ENCODE assay signal across 1 cellular context in the genomic region with DNA sequence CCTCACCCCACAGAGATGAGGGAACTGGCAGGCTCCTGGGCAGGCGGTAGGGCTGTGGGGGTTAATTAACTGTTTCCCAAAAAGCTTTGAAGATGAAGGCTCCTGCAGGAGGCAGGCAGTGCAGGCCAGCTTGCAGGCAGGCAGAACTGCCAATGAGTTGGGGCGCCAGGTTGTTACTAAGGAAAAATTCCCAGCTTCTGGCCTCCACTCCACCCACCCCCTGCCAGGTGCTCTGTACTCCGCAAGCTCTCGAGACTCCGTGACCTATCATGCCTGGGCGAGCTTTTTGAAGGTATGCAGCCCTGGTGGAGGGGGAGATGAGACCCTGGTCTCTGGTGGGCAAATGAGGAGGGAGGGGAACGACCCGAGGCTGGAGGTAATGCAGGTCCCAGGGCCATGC.
TF ChIP-seq lines count a peak whose summit lies in the region.

No MANE protein-coding gene starts in this region.

TF ChIP-seq in IMR-90, 13 proteins besides CTCF, POLR2A, EP300 and RAD21:
- TF ChIP-seq, protein P1, sequence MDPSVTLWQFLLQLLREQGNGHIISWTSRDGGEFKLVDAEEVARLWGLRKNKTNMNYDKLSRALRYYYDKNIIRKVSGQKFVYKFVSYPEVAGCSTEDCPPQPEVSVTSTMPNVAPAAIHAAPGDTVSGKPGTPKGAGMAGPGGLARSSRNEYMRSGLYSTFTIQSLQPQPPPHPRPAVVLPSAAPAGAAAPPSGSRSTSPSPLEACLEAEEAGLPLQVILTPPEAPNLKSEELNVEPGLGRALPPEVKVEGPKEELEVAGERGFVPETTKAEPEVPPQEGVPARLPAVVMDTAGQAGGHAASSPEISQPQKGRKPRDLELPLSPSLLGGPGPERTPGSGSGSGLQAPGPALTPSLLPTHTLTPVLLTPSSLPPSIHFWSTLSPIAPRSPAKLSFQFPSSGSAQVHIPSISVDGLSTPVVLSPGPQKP (IDR thresholded peaks at IDR 0.05; ENCODE audit: borderline replicate concordance, low read depth, low read length): no peak
- no peak for TF ChIP-seq NFE2L2 (IDR thresholded peaks at IDR 0.05; ENCODE audit: low read depth, low read length)
- TF ChIP-seq BHLHE40 (IDR thresholded peaks at IDR 0.05; ENCODE audit: low read depth, low read length): no peak
- TF ChIP-seq CHD1 (IDR thresholded peaks at IDR 0.05; ENCODE audit: low read depth, low read length): no peak
- TF ChIP-seq CEBPB (IDR thresholded peaks at IDR 0.05; ENCODE audit: low read depth, low read length): no peak
- TF ChIP-seq RCOR1 (IDR thresholded peaks at IDR 0.05; ENCODE audit: insufficient replicate concordance, low read length): no peak
- TF ChIP-seq SMC3 (IDR thresholded peaks at IDR 0.05; ENCODE audit: low read depth, low read length): no peak
- TF ChIP-seq FOS (IDR thresholded peaks at IDR 0.05; ENCODE audit: low read depth, low read length): no peak
- TF ChIP-seq RFX5 (IDR thresholded peaks at IDR 0.05; ENCODE audit: low read depth, low read length): no peak
- TF ChIP-seq USF2 (IDR thresholded peaks at IDR 0.05; ENCODE audit: low read depth, low read length): no peak
- TF ChIP-seq MAFK (IDR thresholded peaks at IDR 0.05; ENCODE audit: low read depth, low read length): no peak
- no peak for TF ChIP-seq MXI1 (IDR thresholded peaks at IDR 0.05; ENCODE audit: borderline replicate concordance, low read depth, low read length)
- no peak for TF ChIP-seq MAZ (IDR thresholded peaks at IDR 0.05; ENCODE audit: borderline replicate concordance, low read depth, low read length)
